In genomic region chr6:10759312-10759839, GRCh38 we compare ENCODE assay signal across 8 cellular contexts. TPM values are rescaled to one million over a fixed set of nuclear protein-coding genes. Genes with fewer than 3 reads are reported as not detected.
DNase-seq lines count a peak whose midpoint lies in the region; ATAC-seq, FAIRE-seq and TF ChIP-seq lines count a peak whose summit lies in the region.
"Had no signal": no experiment of that assay in that cellular context is flagged by ENCODE, and none has a peak within 500 bp of the region (broad histone marks: within the 10 kb centered on the region; RNA-seq: fewer than 3 reads in every experiment).

No MANE protein-coding gene starts in this region.

- BruUV-seq in GM12878 (replicated peaks; lab: Mats Ljungman, UMichigan), result no TSS peak

- H3K27me3 Mint-ChIP-seq in type B pancreatic cell, result no peaks in the 10 kb centered on the region
- H3K27me3 Mint-ChIP-seq: activated naive CD4-positive, alpha-beta T cell treated with anti-CD3 and anti-CD28 coated beads, Interleukin-2, amount 50 U/mL, for 24 hours had no signal

- POLR2A ChIA-PET in GM12878 (lab: Charles Lee), result interaction anchor here (0.6 to 1.9 kb wide), 5 partner anchors 11 to 845 kb away, joined by 3 to 7 read pairs (median 5); partner anchors contain the start of gene TMEM14B

- H3K4me2 ChIP-seq in GM12878 (ENCODE audit: control insufficient read depth, insufficient read depth), result no peak overlapping the region

- TF ChIP-seq RAD21 in GM12878 (IDR thresholded peaks at IDR 0.05; ENCODE audit: insufficient read depth, low read depth, low read length), result peak; percentile 46

- no peak overlapping the region for H2AFZ ChIP-seq in GM12878 (ENCODE audit: control insufficient read depth, low read depth, low read length)

- FAIRE-seq in G401.6 (lab: Jason Lieb, UNC) (peak; percentile 97), GM12878 (lab: Jason Lieb, UNC) (no peak)

- H3K27me3 ChIP-seq in GM12878 (replicated peaks in 1 of 2; ENCODE audit: control insufficient read depth in 2 of 2, insufficient read depth in 2 of 2, low read length in 1 of 2), result no peaks in the 10 kb centered on the region

- H3K4me1 ChIP-seq in GM12878 (ENCODE audit: control insufficient read depth, insufficient read depth, low read length), result no peaks in the 10 kb centered on the region

- DNase-seq in NCI-H1048 (lab: John Stamatoyannopoulos, UW) (peak; percentile 57), GM12878 (ENCODE audit: low read depth, low spot score) (no peak), iris pigment epithelial cell (ENCODE audit: low read depth) (peak; percentile 93), type B pancreatic cell (ENCODE audit: extremely low spot score, unreplicated experiment) (no peak)
- DNase-seq in activated naive CD4-positive, alpha-beta T cell treated with Interleukin-2 at 50 U/mL for 16 hours, result no peak

- peaks cover 39% of the 10 kb centered on the region for H3K36me3 Mint-ChIP-seq in type B pancreatic cell

- H3K4me1 Mint-ChIP-seq in type B pancreatic cell (ENCODE audit: unreplicated experiment), result peaks cover 12% of the 10 kb centered on the region

- no peak overlapping the region for H3K27ac ChIP-seq in GM12878 (ENCODE audit: control insufficient read depth, insufficient read depth)

- H3K9ac ChIP-seq in GM12878 (ENCODE audit: control insufficient read depth, insufficient read depth, low read length), result no peak overlapping the region

- no peaks in the 10 kb centered on the region for H3K9me3 ChIP-seq in GM12878 (replicated peaks; ENCODE audit: control insufficient read depth, insufficient read depth, low read length)

- no peak for TF ChIP-seq EP300 in GM12878 (IDR thresholded peaks at IDR 0.05; ENCODE audit: borderline replicate concordance in 1 of 2, control insufficient read depth in 1 of 2, low read depth in 2 of 2, low read length in 2 of 2)

- 64% methylated on average over 3 of the region's 3 CpGs for WGBS in GM12878 (ENCODE audit: insufficient coverage, insufficient replicate concordance, low lambda C conversion rate, missing lambda C conversion rate)

- in situ Hi-C loops in GM12878 (cut with MboI), result no loop called here

- RAD21 ChIA-PET in GM12878 (lab: Charles Lee; ENCODE audit: unreplicated experiment), result interaction anchor here (1.0 kb wide), 1 partner anchor 92 kb away, joined by 3 read pairs; no protein-coding TSS in a partner anchor

- ATAC-seq in GM21576 (IDR thresholded peaks at IDR 0.05; ENCODE audit: unreplicated experiment) (peak; percentile 65), GM12878 (peak; percentile 88)

- H3K36me3 ChIP-seq in GM12878 (ENCODE audit: control insufficient read depth in 2 of 2, insufficient read depth in 2 of 2, low read length in 1 of 2), result peaks cover 0 to 3% of the 10 kb centered on the region in 2 experiments; a peak in 2 of 4 replicates

- H3K9me3 Mint-ChIP-seq in type B pancreatic cell, result no peaks in the 10 kb centered on the region
- H3K9me3 Mint-ChIP-seq: activated naive CD4-positive, alpha-beta T cell treated with anti-CD3 and anti-CD28 coated beads, Interleukin-2, amount 50 U/mL, for 24 hours had no signal

- TF ChIP-seq CTCF in GM12878 (IDR thresholded peaks at IDR 0.05 in 2 of 3, conservative IDR thresholded peaks at IDR 0.05 in 1 of 3; ENCODE audit: control insufficient read depth in 2 of 3, extremely low read depth in 1 of 3, insufficient read depth in 1 of 3, low read depth in 3 of 3, low read length in 3 of 3) (peak; percentile 41 to 58 (median 44); a peak in 5 of 6 replicates), type B pancreatic cell (conservative IDR thresholded peaks at IDR 0.05) (peak; percentile 71)

- no peak for TF ChIP-seq POLR2A in GM12878 (IDR thresholded peaks at IDR 0.05; ENCODE audit: low read depth, low read length)

- intact Hi-C loops in GM12878 (cut with micrococcal nuclease; ENCODE audit: unreplicated experiment), result loop anchor here (1.0 kb wide), 1 partner anchor 249 kb away; no protein-coding TSS in a partner anchor

- H3K4me3 ChIP-seq in GM12878, result no peak overlapping the region

- CTCF ChIA-PET in GM12878 (lab: Yijun Ruan, JAX), result interaction anchor here (0.6 to 2.8 kb wide), 9 partner anchors 11 to 281 kb away, joined by 3 to 9 read pairs (median 3); no protein-coding TSS in a partner anchor

- SMC1A ChIA-PET in GM12878 (lab: Charles Lee; ENCODE audit: uncharacterized antibody, unreplicated experiment), result interaction anchor here (0.9 to 2.1 kb wide), 3 partner anchors 40 to 249 kb away, joined by 3 to 7 read pairs (median 3); partner anchors contain the start of gene PAK1IP1

- H4K20me1 ChIP-seq in GM12878 (ENCODE audit: control insufficient read depth, insufficient read depth), result no peaks in the 10 kb centered on the region

- no peaks in the 10 kb centered on the region; the same call in 1 of the 2 replicates for H3K79me2 ChIP-seq in GM12878 (ENCODE audit: control insufficient read depth, insufficient read depth, low read length)

- H3K27ac Mint-ChIP-seq in type B pancreatic cell, result peak overlapping the region; percentile 94
- H3K27ac Mint-ChIP-seq: activated naive CD4-positive, alpha-beta T cell treated with anti-CD3 and anti-CD28 coated beads, Interleukin-2, amount 50 U/mL, for 24 hours had no signal

- peak overlapping the region; percentile 49 for H3K4me3 Mint-ChIP-seq in type B pancreatic cell
- H3K4me3 Mint-ChIP-seq: activated naive CD4-positive, alpha-beta T cell treated with anti-CD3 and anti-CD28 coated beads, Interleukin-2, amount 50 U/mL, for 24 hours had no signal

TF ChIP-seq in GM12878, 131 proteins besides CTCF, POLR2A, EP300 and RAD21 (continues in another document):
- TF ChIP-seq NFXL1 (IDR thresholded peaks at IDR 0.05; ENCODE audit: borderline replicate concordance) (no peak), SP1 (IDR thresholded peaks at IDR 0.05; ENCODE audit: low read depth, low read length) (no peak), CEBPZ (IDR thresholded peaks at IDR 0.05; ENCODE audit: low read depth, low read length) (no peak), CREM (IDR thresholded peaks at IDR 0.05; ENCODE audit: low read depth) (no peak)

RNA-seq across cellular contexts. Expression of gene TMEM14B, which starts 11.8 kb away (rescaled TPM):
- 74.8 and 87.1 TPM in 2 replicates for total RNA-seq in GM12878 (2013; cell fraction: nucleolus; rRNA removed)
- 88.5 and 97.1 TPM in 2 replicates for total RNA-seq in GM12878 (2014; rRNA removed)
- total RNA-seq in GM12878 (2014; rRNA removed; fragmentation: Illumina TruSeq; extraction: Trizol), result 93.2 and 94.0 TPM in 2 replicates
- 80.5 and 90.0 TPM in 2 replicates for total RNA-seq in GM12878 (2021)
- polyA plus RNA-seq in GM12878 (2011; ENCODE audit: low read depth), result 45.5 TPM
- 167 and 257 TPM in 2 replicates for polyA plus RNA-seq in GM12878 (2011; rRNA removed)
- 72.8 and 77.4 TPM in 2 replicates for polyA plus RNA-seq in GM12878 (2011; cell fraction: cytosol; rRNA removed)
- 48.1 and 50.6 TPM in 2 replicates for polyA plus RNA-seq in GM12878 (2011; cell fraction: nucleus; rRNA removed)
- 79.0 and 79.3 TPM in 2 replicates for polyA plus RNA-seq in GM12878 (2012)
- 95.9 and 117 TPM in 2 replicates for polyA plus RNA-seq in GM12878 (2014; fragmentation: Illumina TruSeq; extraction: Trizol)
- 100 to 1,000 TPM; 366 to 399 TPM for polyA plus RNA-seq in GM12878 (2014; fragmentation: Nextera tagmentation; extraction: Ambion mirVana)
- polyA plus RNA-seq in GM12878 (2014; rRNA removed), result 91.6 and 105 TPM in 2 replicates
- 100 to 1,000 TPM; 292 to 297 TPM for polyA plus RNA-seq in GM12878 (2016; fragmentation: Nextera tagmentation; extraction: Ambion mirVana)
- 60.1 and 64.4 TPM in 2 replicates for polyA minus RNA-seq in GM12878 (2011; rRNA and poly(A)+ RNA removed)
- polyA minus RNA-seq in GM12878 (2011; cell fraction: cytosol; rRNA and poly(A)+ RNA removed), result 15.1 and 19.8 TPM in 2 replicates
- 35.1 and 44.6 TPM in 2 replicates for polyA minus RNA-seq in GM12878 (2011; cell fraction: nucleus; rRNA and poly(A)+ RNA removed)
- total RNA-seq in type B pancreatic cell (ENCODE audit: low replicate concordance), result 68.1 and 75.6 TPM in 2 replicates

RNA-seq across cellular contexts. Expression of gene TMEM14C, which starts 36.5 kb away (rescaled TPM):
- 22.0 and 23.0 TPM in 2 replicates for total RNA-seq in GM12878 (2013; cell fraction: nucleolus; rRNA removed)
- total RNA-seq in GM12878 (2014; rRNA removed), result 72.9 and 80.4 TPM in 2 replicates
- 66.0 and 71.7 TPM in 2 replicates for total RNA-seq in GM12878 (2014; rRNA removed; fragmentation: Illumina TruSeq; extraction: Trizol)
- total RNA-seq in GM12878 (2021), result 67.1 and 75.1 TPM in 2 replicates
- 46.9 TPM for polyA plus RNA-seq in GM12878 (2011; ENCODE audit: low read depth)
- polyA plus RNA-seq in GM12878 (2011; rRNA removed), result 164 and 234 TPM in 2 replicates
- polyA plus RNA-seq in GM12878 (2011; cell fraction: cytosol; rRNA removed), result 110 and 136 TPM in 2 replicates
- polyA plus RNA-seq in GM12878 (2011; cell fraction: nucleus; rRNA removed), result 45.1 and 54.4 TPM in 2 replicates
- polyA plus RNA-seq in GM12878 (2012), result 70.4 and 82.2 TPM in 2 replicates
- 87.2 and 98.3 TPM in 2 replicates for polyA plus RNA-seq in GM12878 (2014; fragmentation: Illumina TruSeq; extraction: Trizol)
- polyA plus RNA-seq in GM12878 (2014; fragmentation: Nextera tagmentation; extraction: Ambion mirVana), result 100 to 1,000 TPM; 169 to 224 TPM
- polyA plus RNA-seq in GM12878 (2014; rRNA removed), result 77.9 and 103 TPM in 2 replicates
- polyA plus RNA-seq in GM12878 (2016; fragmentation: Nextera tagmentation; extraction: Ambion mirVana), result 100 to 1,000 TPM; 199 to 207 TPM
- polyA minus RNA-seq in GM12878 (2011; rRNA and poly(A)+ RNA removed), result 45.9 and 50.8 TPM in 2 replicates
- polyA minus RNA-seq in GM12878 (2011; cell fraction: cytosol; rRNA and poly(A)+ RNA removed), result 11.9 and 16.0 TPM in 2 replicates
- 6.8 and 11.4 TPM in 2 replicates for polyA minus RNA-seq in GM12878 (2011; cell fraction: nucleus; rRNA and poly(A)+ RNA removed)
- total RNA-seq in type B pancreatic cell (ENCODE audit: low replicate concordance), result 87.5 and 103 TPM in 2 replicates

Comparison
In these comparisons a context has a peak if more than half of its experiments do, and no peak if none do; other contexts are left out.
1. DNase-seq: peak in NCI-H1048 (single experiment) and iris pigment epithelial cell (single experiment); none in GM12878 (single experiment), type B pancreatic cell (single experiment) and activated naive CD4-positive, alpha-beta T cell treated with Interleukin-2 at 50 U/mL for 16 hours (single experiment).